Comparison of ENCODE assay signal across 27 cellular contexts in genomic region chrX:69024287-69024686, GRCh38.
A peak's percentile ranks its signal among the peaks of the same experiment; 100 is the strongest.
DNase-seq lines count a peak whose midpoint lies in the region; ATAC-seq and TF ChIP-seq lines count a peak whose summit lies in the region.
"Had no signal": no experiment of that assay in that cellular context is flagged by ENCODE, and none has a peak within 500 bp of the region (broad histone marks: within the 10 kb centered on the region; RNA-seq: fewer than 3 reads in every experiment).

No MANE protein-coding gene starts in this region.

- no peak overlapping the region for H3K9ac ChIP-seq in endodermal cell (ENCODE audit: extremely low read depth, low read length, poor library complexity, severe bottlenecking)
- H3K9ac ChIP-seq: GM23248 had no signal

- no peaks in the 10 kb centered on the region for H3K27me3 Mint-ChIP-seq in endodermal cell (ENCODE audit: insufficient read depth)
- no peaks in the 10 kb centered on the region for H3K27me3 Mint-ChIP-seq in type B pancreatic cell
- H3K27me3 Mint-ChIP-seq: activated B cell treated with CpG ODN at 0.5 μM for 24 hours; B cell; CD8-positive, alpha-beta memory T cell had no signal

- H3K4me3 Mint-ChIP-seq in endodermal cell, result no peak overlapping the region
- H3K4me3 Mint-ChIP-seq in type B pancreatic cell, result no peak overlapping the region
- H3K4me3 Mint-ChIP-seq: activated B cell treated with CpG ODN at 0.5 μM for 24 hours; B cell; CD8-positive, alpha-beta memory T cell; nephron progenitor cell had no signal

- TF ChIP-seq CTCF in endodermal cell (conservative IDR thresholded peaks at IDR 0.05) (no peak), transverse colon (IDR thresholded peaks at IDR 0.05) (no peak), tibial artery (IDR thresholded peaks at IDR 0.05) (no peak), type B pancreatic cell (conservative IDR thresholded peaks at IDR 0.05) (no peak)

- H3K36me3 ChIP-seq in endodermal cell (ENCODE audit: control insufficient read depth, insufficient read depth, low read length) (no peaks in the 10 kb centered on the region), transverse colon (no peaks in the 10 kb centered on the region), tibial artery (no peaks in the 10 kb centered on the region)
- H3K36me3 ChIP-seq: gastrocnemius medialis, lower lobe of right lung, right lobe of liver had no signal

- 89% methylated on average over 9 of the region's 9 CpGs; no CpG with 5 or more reads in 1 of the 2 experiments for WGBS in endodermal cell (ENCODE audit: insufficient coverage in 1 of 2, insufficient read length in 1 of 2), 2 experiments
- 74% methylated on average over 9 of the region's 9 CpGs; no CpG with 5 or more reads in 1 of the 2 donors for WGBS in transverse colon (ENCODE audit: low coverage in 1 of 2), 2 donors

- in situ Hi-C loops in transverse colon (cut with MboI; ENCODE audit: low pct_ligation_motif_present in 1 of 4, low pct_unique_long_range_greater_than_20kb in 1 of 4, low sequenced_read_pairs in 3 of 4), result no loop called here

- H3K4me1 ChIP-seq in endodermal cell (ENCODE audit: control insufficient read depth, insufficient read depth, low read length) (no peaks in the 10 kb centered on the region), transverse colon (peaks cover 0 to 23% (median 7%) of the 10 kb centered on the region in 4 donors), tibial artery (peaks cover 0 to 10% (median 2%) of the 10 kb centered on the region in 4 donors)
- H3K4me1 ChIP-seq: gastrocnemius medialis, right lobe of liver had no signal

- H3K27ac Mint-ChIP-seq in endodermal cell (no peak overlapping the region), type B pancreatic cell (no peak overlapping the region)
- H3K27ac Mint-ChIP-seq: activated B cell treated with CpG ODN at 0.5 μM for 24 hours; activated naive CD4-positive, alpha-beta T cell treated with anti-CD3 and anti-CD28 coated beads, Interleukin-2, amount 50 U/mL, for 72 hours; B cell; CD8-positive, alpha-beta memory T cell had no signal

- TF ChIP-seq EP300 in transverse colon (IDR thresholded peaks at IDR 0.05; ENCODE audit: low read depth), result no peak

- intact Hi-C loops in Right ventricle myocardium superior (cut with DNase I), result no loop called here
- intact Hi-C loops in Right ventricle myocardium inferior (cut with DNase I), result loop anchor here (2.0 kb wide), 1 partner anchor 25 kb away; no protein-coding TSS in a partner anchor
- intact Hi-C loops in transverse colon (cut with DNase I; ENCODE audit: low total_unique reads), result no loop called here
- intact Hi-C loops in tibial artery (cut with DNase I; ENCODE audit: low total_unique reads), result no loop called here

- H3K9me3 ChIP-seq in endodermal cell (ENCODE audit: control insufficient read depth, low read length), result no peaks in the 10 kb centered on the region
- no peaks in the 10 kb centered on the region for H3K9me3 ChIP-seq in transverse colon
- no peaks in the 10 kb centered on the region for H3K9me3 ChIP-seq in tibial artery
- H3K9me3 ChIP-seq: A549, gastrocnemius medialis, lower lobe of right lung, right lobe of liver had no signal

- TF ChIP-seq POLR2A in transverse colon (IDR thresholded peaks at IDR 0.05), result no peak

- H3K4me1 Mint-ChIP-seq in endodermal cell (no peaks in the 10 kb centered on the region), type B pancreatic cell (ENCODE audit: unreplicated experiment) (peaks cover 16% of the 10 kb centered on the region)
- H3K4me1 Mint-ChIP-seq: CD8-positive, alpha-beta memory T cell had no signal

- peaks cover 33% of the 10 kb centered on the region for H3K9me3 Mint-ChIP-seq in endodermal cell
- H3K9me3 Mint-ChIP-seq in type B pancreatic cell, result peaks cover 8% of the 10 kb centered on the region
- H3K9me3 Mint-ChIP-seq: activated B cell treated with CpG ODN at 0.5 μM for 24 hours; activated naive CD4-positive, alpha-beta T cell treated with anti-CD3 and anti-CD28 coated beads, Interleukin-2, amount 50 U/mL, for 72 hours had no signal

- peak; percentile 40 for ATAC-seq in Right ventricle myocardium superior (ENCODE audit: poor library complexity)
- no peak for ATAC-seq in Right ventricle myocardium inferior
- ATAC-seq in GM21825 (IDR thresholded peaks at IDR 0.05; ENCODE audit: unreplicated experiment), result no peak
- ATAC-seq: A549; activated naive CD4-positive, alpha-beta T cell treated with anti-CD3 and anti-CD28 coated beads, Interleukin-2, amount 50 U/mL, for 72 hours had no signal

- H3K27me3 ChIP-seq in endodermal cell (ENCODE audit: control insufficient read depth, insufficient read depth, low read length, poor library complexity, severe bottlenecking) (no peaks in the 10 kb centered on the region), transverse colon (no peaks in the 10 kb centered on the region), tibial artery (no peaks in the 10 kb centered on the region)
- H3K27me3 ChIP-seq: gastrocnemius medialis, right lobe of liver had no signal

- DNase-seq in Right ventricle myocardium superior (peak; percentile 52), Right ventricle myocardium inferior (ENCODE audit: missing footprints) (no peak), endodermal cell (peak; percentile 28), left kidney (ENCODE audit: low read depth, low spot score) (peak; percentile 55), transverse colon (no peak), tibial artery (no peak), type B pancreatic cell (ENCODE audit: extremely low spot score, unreplicated experiment) (no peak)
- DNase-seq: activated B cell treated with CpG ODN at 0.5 μM for 24 hours; activated CD4-positive, alpha-beta T cell treated with anti-CD3 and anti-CD28 coated beads, Interleukin-2, amount 50 U/mL, for 48 hours; CD8-positive, alpha-beta memory T cell; cortex of kidney; NCI-H1105 treated with DMSO at 0.1 percent for 48 hours; NCI-H2029 treated with DMSO at 0.1 percent for 48 hours; nephron progenitor cell; OCI-M1; posterior cingulate gyrus; right lobe of liver; SHP77 treated with DMSO at 0.1 percent for 48 hours; stimulated activated CD4-positive, alpha-beta T cell treated with anti-CD3 and anti-CD28 coated beads, Interleukin-4, amount 100 ng/mL, for 4 hours; stimulated activated naive CD4-positive, alpha-beta T cell treated with Interleukin-2 at 50 U/mL for 16 hours had no signal

- H3K36me3 Mint-ChIP-seq in endodermal cell (ENCODE audit: low read depth) (no peaks in the 10 kb centered on the region), type B pancreatic cell (no peaks in the 10 kb centered on the region)
- H3K36me3 Mint-ChIP-seq: activated naive CD4-positive, alpha-beta T cell treated with anti-CD3 and anti-CD28 coated beads, Interleukin-2, amount 50 U/mL, for 72 hours; CD8-positive, alpha-beta memory T cell had no signal

- H3K27ac ChIP-seq in endodermal cell (ENCODE audit: low read depth, low read length) (no peak overlapping the region), transverse colon (peak overlapping the region in 3 of 4 donors; percentile 12 to 41 (median 37)), tibial artery (no peak overlapping the region)
- H3K27ac ChIP-seq: GM23248, lower lobe of right lung, right lobe of liver had no signal

- H3K4me3 ChIP-seq in endodermal cell (ENCODE audit: low read length) (no peak overlapping the region), transverse colon (no peak overlapping the region), tibial artery (no peak overlapping the region)
- H3K4me3 ChIP-seq: A549, gastrocnemius medialis, GM23248, lower lobe of right lung, right lobe of liver had no signal

Comparison
In these comparisons a context has a peak if more than half of its experiments do, and no peak if none do; other contexts are left out.
1. DNase-seq: peak in Right ventricle myocardium superior (single experiment), endodermal cell (single experiment) and left kidney (single experiment); none in Right ventricle myocardium inferior (single experiment), transverse colon (single experiment), tibial artery (0 of 2) and type B pancreatic cell (single experiment).
2. H3K27ac ChIP-seq: peak in transverse colon (3 of 4); none in endodermal cell (single experiment) and tibial artery (0 of 2).